ENCODE assay signal across 8 cellular contexts in the genomic region with DNA sequence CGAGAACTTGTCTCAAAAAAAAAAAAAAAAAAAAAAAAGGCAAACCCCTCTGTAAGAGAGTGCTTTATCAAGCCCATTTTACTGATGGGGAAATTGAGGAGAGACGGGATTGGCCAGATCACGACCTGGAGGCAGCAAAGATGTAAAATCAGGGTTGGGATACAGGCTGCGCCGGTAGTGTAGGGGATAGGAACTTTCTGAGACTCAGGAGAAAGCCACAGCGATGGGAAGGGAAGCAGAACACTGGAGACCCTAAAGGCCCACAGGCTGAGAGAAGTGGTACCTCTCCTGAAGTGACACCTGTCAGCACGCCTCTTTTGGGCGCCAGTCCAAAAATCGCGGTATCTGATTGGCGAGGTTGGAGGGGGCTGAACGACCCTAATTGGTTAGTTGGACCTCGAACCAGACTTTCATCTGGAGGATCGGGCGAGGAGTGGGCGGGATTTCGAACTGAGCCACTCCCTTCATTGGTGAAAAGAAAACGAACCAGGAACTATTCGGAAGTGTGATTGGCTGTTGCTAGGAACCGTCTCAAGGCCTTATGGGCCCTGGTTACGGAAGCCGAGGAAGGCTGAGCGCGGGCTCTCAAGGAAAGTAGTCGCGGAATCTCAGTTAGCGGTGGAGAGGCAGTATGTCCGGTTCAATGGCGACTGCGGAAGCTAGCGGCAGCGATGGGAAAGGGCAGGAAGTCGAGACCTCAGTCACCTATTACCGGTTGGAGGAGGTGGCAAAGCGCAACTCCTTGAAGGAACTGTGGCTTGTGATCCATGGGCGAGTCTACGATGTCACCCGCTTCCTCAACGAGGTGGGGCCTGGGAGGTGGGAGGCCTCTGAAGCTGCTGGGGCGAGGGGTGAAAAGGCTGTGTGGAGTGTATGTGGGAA. TPM values are rescaled to one million over a fixed set of nuclear protein-coding genes. Genes with fewer than 3 reads are reported as not detected.
DNase-seq lines count a peak whose midpoint lies in the region; ATAC-seq lines count a peak whose summit lies in the region.

A gene with protein sequence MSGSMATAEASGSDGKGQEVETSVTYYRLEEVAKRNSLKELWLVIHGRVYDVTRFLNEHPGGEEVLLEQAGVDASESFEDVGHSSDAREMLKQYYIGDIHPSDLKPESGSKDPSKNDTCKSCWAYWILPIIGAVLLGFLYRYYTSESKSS (plus strand): TSS at position 567 of the 882 bp plus-strand sequence. CDS start 65 bp downstream, at position 632.

- no peaks in the 10 kb centered on the region for H3K27me3 Mint-ChIP-seq in activated CD4-positive, alpha-beta T cell treated with anti-CD3 and anti-CD28 coated beads, Interleukin-2, amount 10 ng/mL, durations not matched to agents 7 days and 5 days

- ATAC-seq in GM19328 (IDR thresholded peaks at IDR 0.05; ENCODE audit: unreplicated experiment) (peak; percentile 97), HG03520 (IDR thresholded peaks at IDR 0.05; ENCODE audit: unreplicated experiment) (peak; percentile 96)

- CTCF ChIA-PET in activated CD4-positive, alpha-beta T cell treated with anti-CD3 and anti-CD28 coated beads, Interleukin-2, amount 10 ng/mL, durations not matched to agents 7 days and 5 days (lab: Charles Lee): interaction anchor here (0.6 to 2.0 kb wide), 4 partner anchors 15 to 330 kb away, joined by 3 to 6 read pairs (median 4); no protein-coding TSS in a partner anchor

- no peaks in the 10 kb centered on the region for H3K27me3 ChIP-seq in BLaER1

- peaks cover 40% of the 10 kb centered on the region for H3K4me1 Mint-ChIP-seq in activated CD4-positive, alpha-beta T cell treated with anti-CD3 and anti-CD28 coated beads, Interleukin-2, amount 10 ng/mL, durations not matched to agents 7 days and 5 days

- H3K9me3 ChIP-seq in BLaER1: peaks cover 21% of the 10 kb centered on the region

- peaks cover 29% of the 10 kb centered on the region for H3K36me3 ChIP-seq in BLaER1

- H3K9ac ChIP-seq in BLaER1: peak within 1 kb of the TSS; percentile 81

- peak within 1 kb of the TSS; percentile 85 for H3K4me3 Mint-ChIP-seq in activated CD4-positive, alpha-beta T cell treated with anti-CD3 and anti-CD28 coated beads, Interleukin-2, amount 10 ng/mL, durations not matched to agents 7 days and 5 days

- peaks cover 21% of the 10 kb centered on the region for H3K4me1 ChIP-seq in BLaER1

- H3K4me2 ChIP-seq in BLaER1: peak within 1 kb of the TSS; percentile 84

- peak within 1 kb of the TSS; percentile 76 for H3K27ac ChIP-seq in BLaER1

- peaks cover 27% of the 10 kb centered on the region for H3K36me3 Mint-ChIP-seq in activated CD4-positive, alpha-beta T cell treated with anti-CD3 and anti-CD28 coated beads, Interleukin-2, amount 10 ng/mL, durations not matched to agents 7 days and 5 days (ENCODE audit: low read depth)

- no peaks in the 10 kb centered on the region; the same call in 1 of the 2 replicates for H4K20me1 ChIP-seq in BLaER1

- DNase-seq in NCI-H69 (lab: John Stamatoyannopoulos, UW) (peak; percentile 98), dedifferentiated amniotic fluid mesenchymal stem cell (ENCODE audit: extremely low spot score) (peak; percentile 96), left kidney (ENCODE audit: low read depth, low spot score) (peak; percentile 99)
- DNase-seq in activated CD4-positive, alpha-beta T cell treated with anti-CD3 and anti-CD28 coated beads, Interleukin-2, amount 10 ng/mL, durations not matched to agents 7 days and 5 days: peak; percentile 98
- DNase-seq in stimulated activated CD4-positive, alpha-beta T cell treated with anti-CD3 and anti-CD28 coated beads, Interleukin-2, amount 100 ng/mL, for 24 hours: peak; percentile 95 to 96

- H3K4me3 ChIP-seq in BLaER1: peak within 1 kb of the TSS; percentile 79

- peak within 1 kb of the TSS; percentile 91 for H3K27ac Mint-ChIP-seq in activated CD4-positive, alpha-beta T cell treated with anti-CD3 and anti-CD28 coated beads, Interleukin-2, amount 10 ng/mL, durations not matched to agents 7 days and 5 days

- peaks cover 9% of the 10 kb centered on the region for H3K9me3 Mint-ChIP-seq in activated CD4-positive, alpha-beta T cell treated with anti-CD3 and anti-CD28 coated beads, Interleukin-2, amount 10 ng/mL, durations not matched to agents 7 days and 5 days

- POLR2A ChIA-PET in activated CD4-positive, alpha-beta T cell treated with anti-CD3 and anti-CD28 coated beads, Interleukin-2, amount 10 ng/mL, durations not matched to agents 7 days and 5 days (lab: Charles Lee): interaction anchor here (0.6 kb wide), 3 partner anchors 12 to 140 kb away, joined by 4 to 7 read pairs (median 6); no protein-coding TSS in a partner anchor

RNA-seq across cellular contexts. Expression of the gene that starts here (rescaled TPM):
- total RNA-seq in activated CD4-positive, alpha-beta T cell treated with anti-CD3 and anti-CD28 coated beads, Interleukin-2, amount 10 ng/mL, durations not matched to agents 7 days and 5 days: 100 to 1,000 TPM; 157 to 178 TPM

Comparison
In these comparisons a context has a peak if more than half of its experiments do, and no peak if none do; other contexts are left out.
1. Peak in every context shown above with its lines: DNase-seq, ATAC-seq, H3K4me3 ChIP-seq and H3K27ac ChIP-seq.